ENCODE assay signal across 39 cellular contexts in the genomic region with DNA sequence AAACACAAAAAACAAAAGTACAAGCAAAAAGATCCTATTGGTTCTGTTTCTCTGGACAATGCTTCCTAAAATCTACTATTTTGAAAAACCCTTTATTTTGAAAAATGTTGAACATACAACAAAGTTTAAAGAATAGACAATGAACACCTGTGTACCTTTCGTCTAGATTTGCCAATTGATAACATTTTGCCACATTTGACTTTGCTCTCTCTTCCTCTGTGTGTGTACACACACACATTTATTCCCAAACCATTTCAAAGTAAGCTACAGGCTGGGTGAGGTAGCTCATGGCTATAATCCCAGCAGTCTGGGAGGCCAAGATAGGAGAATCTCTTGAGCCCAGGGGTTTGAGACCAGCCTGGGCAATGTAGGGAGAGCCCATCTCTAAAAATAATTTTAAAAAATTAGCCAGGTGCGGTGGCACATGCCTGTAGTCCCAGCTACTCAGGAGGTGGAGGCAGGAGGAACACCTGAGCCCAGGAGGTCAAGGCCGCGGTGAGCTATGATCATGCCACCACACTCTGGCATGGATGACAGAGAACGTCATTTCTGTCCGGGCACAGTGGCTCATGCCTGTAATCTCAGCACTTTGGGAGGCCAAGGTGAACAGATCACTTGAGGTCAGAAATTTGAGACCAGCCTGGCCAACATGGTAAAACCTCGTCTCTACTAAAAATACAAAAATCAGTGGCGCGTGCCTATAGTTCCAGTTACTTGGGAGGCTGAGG. TPM values are rescaled to one million over a fixed set of nuclear protein-coding genes. Genes with fewer than 3 reads are reported as not detected.
"Had no signal": no experiment of that assay in that cellular context is flagged by ENCODE, and none has a peak within 500 bp of the region (broad histone marks: within the 10 kb centered on the region; RNA-seq: fewer than 3 reads in every experiment).

No MANE protein-coding gene starts in this region.

- H3K4me3 ChIP-seq: PC-9 had no signal

- H3K4me2 ChIP-seq: PC-9 had no signal

- H2AFZ ChIP-seq: PC-9 had no signal

- H3K27ac ChIP-seq: PC-9, RWPE1, VCaP had no signal

- DNase-seq: activated B cell treated with CpG ODN at 0.5 μM for 24 hours; activated CD4-positive, alpha-beta memory T cell treated with anti-CD3 and anti-CD28 coated beads for 36 hours; activated CD4-positive, alpha-beta T cell treated with anti-CD3 and anti-CD28 coated beads for 4 hours; activated CD4-positive, alpha-beta T cell treated with anti-CD3 and anti-CD28 coated beads, Interleukin-2, amount 50 U/mL, for 1 hour; activated CD4-positive, CD25-positive, alpha-beta regulatory T cell treated with anti-CD3 and anti-CD28 coated beads, Interleukin-2, amount 50 U/mL, for 72 hours; activated CD8-positive, alpha-beta memory T cell treated with anti-CD3 and anti-CD28 coated beads, Interleukin-2, amount 50 U/mL, for 4 hours; activated gamma-delta T cell treated with Interleukin-2 at 50 U/mL for 16 hours; activated naive CD4-positive, alpha-beta T cell treated with anti-CD3 and anti-CD28 coated beads for 36 hours; activated T-cell treated with anti-CD3 and anti-CD28 coated beads for 4 hours; activated T-cell treated with anti-CD3 and anti-CD28 coated beads, Interleukin-2, amount 50 U/mL, for 4 hours; anterior cingulate cortex; central memory CD4-positive, alpha-beta T cell; NCI-H1092 treated with DMSO at 0.1 percent for 48 hours; NCI-H1417; NCI-H146; NCI-H187; NCI-H2029 treated with DMSO at 0.1 percent for 48 hours; NCI-H2107; NCI-H2171; NCI-H510A; NCI-H526; NCI-H748 treated with DMSO at 0.1 percent for 48 hours; PC-9; SIG-M5; SW 1271; T-helper 1 cell; T-helper 2 cell; T-helper 9 cell had no signal

- FAIRE-seq: bronchial epithelial cell, RCC 7860 had no signal

- ATAC-seq: activated naive CD4-positive, alpha-beta T cell treated with anti-CD3 and anti-CD28 coated beads, Interleukin-2, amount 50 U/mL, for 72 hours; activated T-cell treated with anti-CD3 and anti-CD28 coated beads, Interleukin-2, amount 50 U/mL, for 4 hours; Right ventricle myocardium inferior had no signal

RNA-seq across cellular contexts. Expression of gene RAPSN, which starts 17.4 kb away (rescaled TPM):
- total RNA-seq: activated naive CD4-positive, alpha-beta T cell treated with anti-CD3 and anti-CD28 coated beads for 36 hours; cerebellum; M059J; OCI-LY7; SK-MEL-5 had no signal

RNA-seq across cellular contexts. Expression of gene SPI1, which starts 53.2 kb away (rescaled TPM):
- total RNA-seq: activated CD4-positive, alpha-beta memory T cell treated with anti-CD3 and anti-CD28 coated beads for 36 hours; activated naive CD4-positive, alpha-beta T cell treated with anti-CD3 and anti-CD28 coated beads for 36 hours; activated T-helper 1 cell treated with anti-CD3 and anti-CD28 coated beads, Interleukin-12 subunit alpha, Interleukin-12 subunit beta, Interleukin-2, Interleukin-4 antibody, amounts not matched to agents 30 ng/mL and 10 ng/mL and 1 ng/mL, durations not matched to agents 14 hours and 24 hours and 36 hours; bronchial epithelial cell; M059J; PC-9; SK-MEL-5 had no signal
